Comparison of ENCODE assay signal across 18 cellular contexts in genomic region chr11:80849253-80849652, GRCh38.
DNase-seq lines count a peak whose midpoint lies in the region; ATAC-seq and TF ChIP-seq lines count a peak whose summit lies in the region.
"Had no signal": no experiment of that assay in that cellular context is flagged by ENCODE, and none has a peak within 500 bp of the region (broad histone marks: within the 10 kb centered on the region; RNA-seq: fewer than 3 reads in every experiment).

No MANE protein-coding gene starts in this region.

- TF ChIP-seq POLR2A in prostate gland (IDR thresholded peaks at IDR 0.05): no peak

- H3K36me3 ChIP-seq in GM06990 (ENCODE audit: control insufficient read depth, insufficient read depth, low read length): no peaks in the 10 kb centered on the region
- H3K36me3 ChIP-seq in prostate gland: no peaks in the 10 kb centered on the region
- no peaks in the 10 kb centered on the region for H3K36me3 ChIP-seq in Caco-2 (ENCODE audit: control insufficient read depth, insufficient read depth, low read length)
- no peaks in the 10 kb centered on the region for H3K36me3 ChIP-seq in left ventricle myocardium inferior

- no peak overlapping the region for H3K4me3 Mint-ChIP-seq in activated T-helper 17 cell treated with anti-CD3 and anti-CD28 coated beads, Interleukin-2, amount 50 U/mL, for 72 hours
- no peak overlapping the region for H3K4me3 Mint-ChIP-seq in Caco-2 (ENCODE audit: unreplicated experiment)
- H3K4me3 Mint-ChIP-seq: activated naive CD8-positive, alpha-beta T cell treated with anti-CD3 and anti-CD28 coated beads, Interleukin-2, amount 50 U/mL, for 24 hours had no signal

- POLR2A ChIA-PET in Caco-2 (lab: Charles Lee): no interaction called here

- BruUV-seq in Caco-2 (replicated peaks; lab: Mats Ljungman, UMichigan): no TSS peak

- intact Hi-C loops in prostate gland (cut with DNase I) (no loop called here), Caco-2 (cut with micrococcal nuclease; ENCODE audit: unreplicated experiment) (no loop called here), left ventricle myocardium inferior (cut with micrococcal nuclease) (no loop called here)

- TF ChIP-seq CTCF in GM06990 (IDR thresholded peaks at IDR 0.05; ENCODE audit: insufficient read depth, low read length, poor library complexity, severe bottlenecking) (no peak), prostate gland (IDR thresholded peaks at IDR 0.05) (no peak), Caco-2 (IDR thresholded peaks at IDR 0.05; ENCODE audit: insufficient read depth in 1 of 2, low read depth in 1 of 2, low read length in 1 of 2, severe bottlenecking in 1 of 2, unreplicated experiment in 1 of 2) (no peak), left ventricle myocardium inferior (IDR thresholded peaks at IDR 0.05; ENCODE audit: borderline replicate concordance) (no peak)

- no peak overlapping the region for H3K4me3 ChIP-seq in GM06990 (replicated peaks; ENCODE audit: low read depth, low read length)
- no peak overlapping the region for H3K4me3 ChIP-seq in prostate gland
- no peak overlapping the region for H3K4me3 ChIP-seq in Caco-2 (ENCODE audit: low read depth, low read length)
- H3K4me3 ChIP-seq in left ventricle myocardium inferior: no peak overlapping the region
- H3K4me3 ChIP-seq: psoas muscle had no signal

- no peaks in the 10 kb centered on the region for H3K27me3 Mint-ChIP-seq in activated T-helper 17 cell treated with anti-CD3 and anti-CD28 coated beads, Interleukin-2, amount 50 U/mL, for 72 hours
- H3K27me3 Mint-ChIP-seq in Caco-2 (ENCODE audit: insufficient read depth, unreplicated experiment): peaks cover 9% of the 10 kb centered on the region
- H3K27me3 Mint-ChIP-seq: activated naive CD8-positive, alpha-beta T cell treated with anti-CD3 and anti-CD28 coated beads, Interleukin-2, amount 50 U/mL, for 24 hours had no signal

- H3K36me3 Mint-ChIP-seq in activated T-helper 17 cell treated with anti-CD3 and anti-CD28 coated beads, Interleukin-2, amount 50 U/mL, for 72 hours (ENCODE audit: low read depth): no peaks in the 10 kb centered on the region
- H3K36me3 Mint-ChIP-seq in Caco-2 (ENCODE audit: insufficient read depth, unreplicated experiment): no peaks in the 10 kb centered on the region

- no peaks in the 10 kb centered on the region for H3K9me3 ChIP-seq in prostate gland
- no peaks in the 10 kb centered on the region for H3K9me3 ChIP-seq in Caco-2
- no peaks in the 10 kb centered on the region for H3K9me3 ChIP-seq in left ventricle myocardium inferior (replicated peaks)
- H3K9me3 ChIP-seq: psoas muscle had no signal

- H3K4me1 ChIP-seq in prostate gland (replicated peaks) (no peaks in the 10 kb centered on the region), Caco-2 (no peaks in the 10 kb centered on the region), left ventricle myocardium inferior (no peaks in the 10 kb centered on the region)
- H3K4me1 ChIP-seq: psoas muscle had no signal

- no peaks in the 10 kb centered on the region for H3K4me1 Mint-ChIP-seq in activated T-helper 17 cell treated with anti-CD3 and anti-CD28 coated beads, Interleukin-2, amount 50 U/mL, for 72 hours
- H3K4me1 Mint-ChIP-seq in Caco-2 (ENCODE audit: low read depth, unreplicated experiment): no peaks in the 10 kb centered on the region

- H3K27me3 ChIP-seq in GM06990 (replicated peaks; ENCODE audit: control insufficient read depth, insufficient read depth, low read length) (no peaks in the 10 kb centered on the region), prostate gland (replicated peaks; ENCODE audit: insufficient read depth) (no peaks in the 10 kb centered on the region), Caco-2 (replicated peaks; ENCODE audit: control insufficient read depth, insufficient read depth, low read length) (no peaks in the 10 kb centered on the region), left ventricle myocardium inferior (ENCODE audit: low read depth) (no peaks in the 10 kb centered on the region)

- WGBS in prostate gland: 94% methylated on average over 3 of the region's 3 CpGs

- H3K27ac ChIP-seq in prostate gland (no peak overlapping the region), left ventricle myocardium inferior (replicated peaks) (no peak overlapping the region)
- H3K27ac ChIP-seq: psoas muscle had no signal

- ATAC-seq in GM19397 (IDR thresholded peaks at IDR 0.05; ENCODE audit: unreplicated experiment) (peak; percentile 49), HG02763 (IDR thresholded peaks at IDR 0.05; ENCODE audit: unreplicated experiment) (peak; percentile 44), HG03378 (IDR thresholded peaks at IDR 0.05; ENCODE audit: unreplicated experiment) (peak; percentile 58)
- no peak for ATAC-seq in activated T-helper 17 cell treated with anti-CD3 and anti-CD28 coated beads, Interleukin-2, amount 50 U/mL, for 72 hours (replicated peaks)
- ATAC-seq: activated CD4-positive, CD25-positive, alpha-beta regulatory T cell treated with anti-CD3 and anti-CD28 coated beads, Interleukin-2, amount 50 U/mL, for 24 hours; activated naive CD8-positive, alpha-beta T cell treated with anti-CD3 and anti-CD28 coated beads, Interleukin-2, amount 50 U/mL, for 24 hours; psoas muscle had no signal

- CTCF ChIA-PET in Caco-2 (lab: Charles Lee): no interaction called here

- DNase-seq in GM06990 (ENCODE audit: extremely low read depth, insufficient read length) (peak; percentile 22), prostate gland (ENCODE audit: low spot score) (no peak), Caco-2 (no peak), left ventricle myocardium inferior (no peak)
- DNase-seq: activated naive CD8-positive, alpha-beta T cell treated with anti-CD3 and anti-CD28 coated beads, Interleukin-2, amount 50 U/mL, for 24 hours; activated T-cell treated with anti-CD3 and anti-CD28 coated beads, Interleukin-2, amount 50 U/mL, for 1 hour; KG1; NCI-H1436 treated with DMSO at 0.1 percent for 48 hours; NCI-H526 treated with DMSO at 0.1 percent for 48 hours; psoas muscle; stimulated activated CD8-positive, alpha-beta memory T cell treated with anti-CD3 and anti-CD28 coated beads, Interleukin-4, amount 100 ng/mL, for 48 hours; T-helper 1 cell; trophoblast cell had no signal

- peaks cover 28% of the 10 kb centered on the region for H3K9me3 Mint-ChIP-seq in activated T-helper 17 cell treated with anti-CD3 and anti-CD28 coated beads, Interleukin-2, amount 50 U/mL, for 72 hours
- H3K9me3 Mint-ChIP-seq in Caco-2 (ENCODE audit: unreplicated experiment): no peaks in the 10 kb centered on the region

- no peak overlapping the region for H3K27ac Mint-ChIP-seq in activated T-helper 17 cell treated with anti-CD3 and anti-CD28 coated beads, Interleukin-2, amount 50 U/mL, for 72 hours
- H3K27ac Mint-ChIP-seq in Caco-2 (ENCODE audit: unreplicated experiment): no peak overlapping the region
- H3K27ac Mint-ChIP-seq: activated naive CD8-positive, alpha-beta T cell treated with anti-CD3 and anti-CD28 coated beads, Interleukin-2, amount 50 U/mL, for 24 hours had no signal
